Comparison of ENCODE assay signal across 12 cellular contexts in the genomic region with DNA sequence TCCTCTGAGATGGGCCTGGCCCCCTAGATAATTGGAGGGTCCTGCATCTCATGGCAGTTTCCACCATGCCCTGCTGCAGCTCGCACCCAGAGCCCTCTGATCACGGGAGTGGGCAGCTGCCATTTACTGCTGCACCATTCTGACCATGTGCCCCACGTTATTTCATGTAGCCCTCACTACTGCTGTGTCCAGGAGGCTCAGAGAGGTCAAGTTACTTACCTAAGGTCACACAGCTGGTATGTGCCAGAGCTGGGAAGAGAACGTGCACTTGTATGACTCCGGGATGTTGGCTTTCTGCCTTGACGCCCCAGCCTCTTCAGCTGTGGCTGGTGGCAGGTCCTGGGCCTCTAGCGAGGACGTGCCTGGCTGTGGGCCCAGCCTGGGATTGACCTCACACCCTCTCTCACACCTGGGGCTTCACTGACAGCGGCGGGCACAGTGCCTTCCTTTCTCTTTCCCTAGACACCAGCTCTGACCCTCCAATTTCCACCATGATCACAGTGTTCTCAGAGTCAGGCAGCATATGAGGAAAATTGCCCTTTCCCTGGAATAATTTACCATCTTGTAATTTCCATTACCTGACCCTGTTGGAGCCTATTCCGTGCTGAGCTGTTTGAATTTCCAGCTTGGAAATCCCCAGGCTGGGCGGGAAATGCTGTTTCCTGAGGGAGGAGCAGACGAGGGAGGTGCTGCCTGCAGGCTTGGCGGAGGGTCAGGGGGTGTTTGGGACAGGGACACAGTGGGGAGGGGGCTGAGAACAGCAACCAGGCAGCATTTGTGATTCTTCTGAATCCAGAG. TPM values are rescaled to one million over a fixed set of nuclear protein-coding genes. Genes with fewer than 3 reads are reported as not detected.
A peak's percentile ranks its signal among the peaks of the same experiment; 100 is the strongest.
DNase-seq lines count a peak whose midpoint lies in the region; ATAC-seq and TF ChIP-seq lines count a peak whose summit lies in the region.
"Had no signal": no experiment of that assay in that cellular context is flagged by ENCODE, and none has a peak within 500 bp of the region (broad histone marks: within the 10 kb centered on the region; RNA-seq: fewer than 3 reads in every experiment).

No MANE protein-coding gene starts in this region.

- H3K36me3 ChIP-seq in gastrocnemius medialis, result no peaks in the 10 kb centered on the region

- H3K4me3 ChIP-seq in gastrocnemius medialis, result no peak overlapping the region

- in situ Hi-C loops in gastrocnemius medialis (cut with MboI; ENCODE audit: low sequenced_read_pairs in 4 of 4), result no loop called here

- no peaks in the 10 kb centered on the region for H3K4me1 ChIP-seq in gastrocnemius medialis

- ATAC-seq in left lobe of liver, result peak; percentile 63
- ATAC-seq in gastrocnemius medialis, result peak; percentile 61 to 65
- ATAC-seq in HG03460 (IDR thresholded peaks at IDR 0.05; ENCODE audit: unreplicated experiment), result no peak
- no peak for ATAC-seq in HG03175 (IDR thresholded peaks at IDR 0.05; ENCODE audit: unreplicated experiment)

- TF ChIP-seq CTCF in gastrocnemius medialis (IDR thresholded peaks at IDR 0.05 in 4 of 5, conservative IDR thresholded peaks at IDR 0.05 in 1 of 5), result no peak

- no peak for TF ChIP-seq POLR2A in gastrocnemius medialis (IDR thresholded peaks at IDR 0.05)

- DNase-seq in NCI-H2029 treated with DMSO at 0.1 percent for 48 hours (lab: John Stamatoyannopoulos, UW) (peak; percentile 1), dermis blood vessel endothelial cell (peak; percentile 87), left lobe of liver (ENCODE audit: low spot score) (no peak), gastrocnemius medialis (peak in 1 of 2 donors; percentile 19), SKM-1 (lab: John Stamatoyannopoulos, UW; ENCODE audit: unreplicated experiment) (no peak), NOMO-1 treated with dmso at 0.1 percent for 144 hours (lab: John Stamatoyannopoulos, UW; ENCODE audit: unreplicated experiment) (no peak)
- DNase-seq: activated CD4-positive, alpha-beta T cell treated with anti-CD3 and anti-CD28 coated beads, Interleukin-2, amount 50 U/mL, for 48 hours; foreskin melanocyte; NCI-H1694; stimulated activated CD4-positive, alpha-beta T cell treated with anti-CD3 and anti-CD28 coated beads, Interleukin-12 subunit alpha, Interleukin-12 subunit beta, amount 100 ng/mL, for 4 hours had no signal

- intact Hi-C loops in gastrocnemius medialis (cut with DNase I; ENCODE audit: low total_unique reads), result no loop called here

- H3K27me3 ChIP-seq in gastrocnemius medialis, result peaks cover 10 to 36% (median 13%) of the 10 kb centered on the region in 3 donors

- H3K9me3 ChIP-seq in gastrocnemius medialis, result no peaks in the 10 kb centered on the region

- peak overlapping the region in 3 of 4 donors; percentile 30 to 63 (median 62) for H3K27ac ChIP-seq in gastrocnemius medialis

RNA-seq across cellular contexts. Expression of a gene that starts 18.6 kb away (rescaled TPM):
- total RNA-seq in dermis blood vessel endothelial cell (20.6 and 57.9 TPM in 2 replicates), left lobe of liver (0.68 TPM), gastrocnemius medialis (1 to 10 TPM; 1.1 to 4.0 (median 3.8) TPM)

Comparison
In these comparisons a context has a peak if more than half of its experiments do, and no peak if none do; other contexts are left out.
1. DNase-seq: peak in NCI-H2029 treated with DMSO at 0.1 percent for 48 hours (single experiment) and dermis blood vessel endothelial cell (single experiment); none in left lobe of liver (single experiment), SKM-1 (single experiment) and NOMO-1 treated with dmso at 0.1 percent for 144 hours (single experiment).
2. ATAC-seq: peak in left lobe of liver (single experiment) and gastrocnemius medialis (2 of 2); none in HG03460 (single experiment) and HG03175 (single experiment).